Comparison of ENCODE assay signal across 6 cellular contexts in the genomic region with DNA sequence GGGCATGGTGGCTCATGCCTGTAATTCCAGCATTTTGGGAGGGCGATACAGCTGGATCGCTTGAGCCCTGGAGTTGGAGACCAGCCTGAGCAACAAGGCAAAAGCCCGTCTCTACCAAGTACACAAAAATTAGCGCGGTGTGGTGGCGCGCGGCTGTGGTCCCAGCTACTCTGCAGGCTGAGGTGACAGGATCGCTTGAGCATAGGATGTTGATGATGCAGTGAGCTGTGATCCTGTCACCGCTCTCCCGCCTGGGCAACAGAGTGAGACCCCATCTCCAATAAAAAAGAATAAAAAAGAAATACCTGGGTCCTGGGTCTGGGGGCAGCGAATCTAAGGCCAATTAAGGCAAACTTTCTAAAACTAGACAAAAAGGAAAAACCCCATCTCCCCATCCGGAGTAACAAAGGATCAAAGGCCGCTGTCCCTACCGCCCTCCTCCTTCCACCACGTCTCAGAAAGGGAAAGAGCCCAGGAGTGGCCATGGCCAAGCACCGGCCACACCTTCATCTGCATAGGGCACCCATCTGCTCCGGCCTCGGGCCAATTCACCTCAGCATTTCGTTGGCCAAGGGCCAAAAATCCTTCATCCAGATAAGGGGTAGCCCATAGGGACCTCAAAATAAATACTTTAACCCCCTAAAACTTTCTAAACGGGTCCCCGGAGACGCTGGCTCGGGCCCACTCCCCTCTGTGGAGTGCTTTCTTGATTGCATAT. TPM values are rescaled to one million over a fixed set of nuclear protein-coding genes. Genes with fewer than 3 reads are reported as not detected.
DNase-seq lines count a peak whose midpoint lies in the region; ATAC-seq and TF ChIP-seq lines count a peak whose summit lies in the region.

No MANE protein-coding gene starts in this region.

- peaks cover 13% of the 10 kb centered on the region; the same call in 1 of the 2 replicates for H3K36me3 ChIP-seq in SJSA1
- no peaks in the 10 kb centered on the region for H3K36me3 ChIP-seq in thoracic aorta

- peak overlapping the region; percentile 88 for H3K4me3 Mint-ChIP-seq in T-helper 2 cell treated with Interferon-gamma antibody and Interleukin-4, amounts not matched to agents 5 μg/mL and 100 μg/mL, for 36 hours

- H3K9me3 ChIP-seq in SJSA1 (replicated peaks) (0 out of 2 replicates have a peak, but pooled peaks cover 5% of the 10 kb centered on the region), thoracic aorta (no peaks in the 10 kb centered on the region)

- H3K4me1 ChIP-seq in SJSA1 (replicated peaks) (peaks cover 9% of the 10 kb centered on the region; the same call in 1 of the 2 replicates), thoracic aorta (ENCODE audit: control insufficient read depth in 1 of 2, low read depth in 2 of 2) (peaks cover 7 to 13% of the 10 kb centered on the region in 2 donors)

- no peaks in the 10 kb centered on the region for H3K27me3 Mint-ChIP-seq in T-helper 2 cell treated with Interferon-gamma antibody and Interleukin-4, amounts not matched to agents 5 μg/mL and 100 μg/mL, for 36 hours (ENCODE audit: low read depth)

- DNase-seq in T-helper 2 cell treated with Interferon-gamma antibody and Interleukin-4, amounts not matched to agents 5 μg/mL and 100 μg/mL, for 36 hours (ENCODE audit: low spot score): no peak
- no peak for DNase-seq in T-helper 2 cell
- no peak for DNase-seq in SJSA1 (ENCODE audit: low read depth in 1 of 2, low spot score in 2 of 2)
- DNase-seq in hepatic stellate cell (ENCODE audit: low spot score): peak; percentile 21
- no peak for DNase-seq in thoracic aorta (ENCODE audit: low spot score)

- TF ChIP-seq CTCF in thoracic aorta (IDR thresholded peaks at IDR 0.05): no peak

- peaks cover 5% of the 10 kb centered on the region for H3K4me1 Mint-ChIP-seq in T-helper 2 cell treated with Interferon-gamma antibody and Interleukin-4, amounts not matched to agents 5 μg/mL and 100 μg/mL, for 36 hours (ENCODE audit: low read depth)

- H3K27ac ChIP-seq in SJSA1 (peak overlapping the region; percentile 54), thoracic aorta (peak overlapping the region; percentile 78 to 91)

- H3K4me3 ChIP-seq in SJSA1: peak overlapping the region; percentile 63
- H3K4me3 ChIP-seq in thoracic aorta: peak overlapping the region; percentile 94

- H3K27ac Mint-ChIP-seq in T-helper 2 cell treated with Interferon-gamma antibody and Interleukin-4, amounts not matched to agents 5 μg/mL and 100 μg/mL, for 36 hours: peak overlapping the region; percentile 93

- ATAC-seq in thoracic aorta (ENCODE audit: insufficient number of reproducible peaks, low FRiP score, low read depth) (no peak), HG02763 (IDR thresholded peaks at IDR 0.05; ENCODE audit: unreplicated experiment) (no peak)

- H3K36me3 Mint-ChIP-seq in T-helper 2 cell treated with Interferon-gamma antibody and Interleukin-4, amounts not matched to agents 5 μg/mL and 100 μg/mL, for 36 hours (ENCODE audit: low read depth): peaks cover 44% of the 10 kb centered on the region

- peaks cover 25% of the 10 kb centered on the region for H3K9me3 Mint-ChIP-seq in T-helper 2 cell treated with Interferon-gamma antibody and Interleukin-4, amounts not matched to agents 5 μg/mL and 100 μg/mL, for 36 hours

- H3K27me3 ChIP-seq in SJSA1 (replicated peaks): no peaks in the 10 kb centered on the region
- H3K27me3 ChIP-seq in thoracic aorta (replicated peaks; ENCODE audit: insufficient read depth): no peaks in the 10 kb centered on the region

RNA-seq across cellular contexts. Expression of a gene that starts 0.8 kb away (rescaled TPM):
- 12.3 and 13.3 TPM in 2 replicates for total RNA-seq in SJSA1 (2014; rRNA removed; shearing (Covaris generic))
- total RNA-seq in thoracic aorta: 10 to 100 TPM; 18.3 to 26.1 TPM

RNA-seq across cellular contexts. Expression of a gene that starts 26.6 kb away (rescaled TPM):
- 2.4 and 6.9 TPM in 2 replicates for total RNA-seq in SJSA1 (2014; rRNA removed; shearing (Covaris generic))
- total RNA-seq in thoracic aorta: 1 to 10 TPM; 1.4 to 2.6 TPM

RNA-seq across cellular contexts. Expression of a gene that starts 39.2 kb away (rescaled TPM):
- total RNA-seq in SJSA1 (2014; rRNA removed; shearing (Covaris generic)): 25.5 and 37.5 TPM in 2 replicates
- total RNA-seq in thoracic aorta: 10 to 100 TPM in 1 of 2 donors, 1 to 10 TPM in 1; 7.3 to 18.2 TPM
